Comparison of ENCODE assay signal across 8 cellular contexts in the genomic region with DNA sequence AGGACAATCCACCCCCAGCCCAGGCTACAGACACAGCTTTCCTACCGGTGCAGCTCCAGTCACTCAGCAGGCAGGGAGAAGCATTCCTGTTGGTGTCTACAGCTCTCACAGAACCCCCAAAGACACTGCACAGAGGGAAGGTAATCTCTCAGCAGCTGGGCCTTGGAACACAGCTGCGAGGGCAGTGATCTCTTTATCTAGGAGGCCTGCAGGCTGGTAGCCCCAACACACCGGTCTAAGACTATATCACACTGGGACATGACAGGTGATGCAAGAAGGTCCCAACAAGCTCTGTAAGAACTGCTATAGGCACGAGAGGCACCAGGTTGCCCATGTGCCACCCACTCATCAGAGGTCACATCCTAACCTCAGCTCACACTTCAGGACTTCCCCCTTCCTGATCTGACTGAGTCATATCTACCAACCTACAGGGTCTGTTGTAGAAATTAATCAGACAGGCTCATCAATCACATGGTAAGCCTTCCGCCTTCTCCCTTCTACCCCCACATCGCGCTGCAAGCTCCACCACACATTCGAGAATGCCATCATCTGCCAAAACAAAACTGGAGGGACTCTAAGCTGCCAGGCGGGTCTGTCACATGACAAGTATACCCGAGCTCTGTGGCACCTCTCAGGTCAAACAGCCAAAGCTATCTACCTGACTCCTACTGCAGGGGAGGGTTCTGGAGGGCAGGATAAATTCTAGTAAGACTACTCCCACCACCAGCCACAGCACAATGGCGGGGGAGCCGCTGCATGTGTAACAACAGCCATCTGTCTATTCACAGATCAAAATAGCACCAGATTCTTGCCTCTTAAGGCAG. TPM values are rescaled to one million over a fixed set of nuclear protein-coding genes. Genes with fewer than 3 reads are reported as not detected.
DNase-seq lines count a peak whose midpoint lies in the region; ATAC-seq, FAIRE-seq and TF ChIP-seq lines count a peak whose summit lies in the region.

No MANE protein-coding gene starts in this region.

- H2BK15ac ChIP-seq in neuronal stem cell (ENCODE audit: low read length) = no peak overlapping the region

- no peak overlapping the region for H3K23ac ChIP-seq in neuronal stem cell (ENCODE audit: low read depth, low read length, poor library complexity)

- peaks cover 2% of the 10 kb centered on the region for H3K9me3 Mint-ChIP-seq in glutamatergic neuron (ENCODE audit: unreplicated experiment)

- FAIRE-seq in GM12891 (lab: Jason Lieb, UNC) = peak; percentile 95

- H3K4me1 Mint-ChIP-seq in glutamatergic neuron (ENCODE audit: low read depth, unreplicated experiment) = peaks cover 36% of the 10 kb centered on the region

- no peaks in the 10 kb centered on the region for H3K27me3 ChIP-seq in neuronal stem cell (ENCODE audit: control insufficient read depth in 3 of 3, insufficient read depth in 3 of 3, low read depth in 1 of 3, low read length in 3 of 3)

- no peak overlapping the region for H3K27ac ChIP-seq in neuronal stem cell (replicated peaks; ENCODE audit: low read length)

- H3K27me3 Mint-ChIP-seq in glutamatergic neuron (ENCODE audit: unreplicated experiment) = peaks cover 9% of the 10 kb centered on the region

- H3K36me3 Mint-ChIP-seq in glutamatergic neuron (ENCODE audit: unreplicated experiment) = no peaks in the 10 kb centered on the region

- peaks cover 0 to 7% of the 10 kb centered on the region in 2 donors for H3K36me3 ChIP-seq in neuronal stem cell (replicated peaks in 1 of 2; ENCODE audit: control insufficient read depth in 2 of 2, insufficient read depth in 2 of 2, low read length in 2 of 2)

- no peak overlapping the region for H4K91ac ChIP-seq in neuronal stem cell (ENCODE audit: low read depth, low read length, poor library complexity)

- H2AK5ac ChIP-seq in neuronal stem cell (ENCODE audit: low read depth, low read length) = no peak overlapping the region

- no peak overlapping the region for H2BK12ac ChIP-seq in neuronal stem cell (ENCODE audit: low read length)

- no peak overlapping the region for H2BK120ac ChIP-seq in neuronal stem cell (ENCODE audit: low read depth, low read length)

- H3K4me2 ChIP-seq in neuronal stem cell (ENCODE audit: insufficient read depth, low read length, poor library complexity, severe bottlenecking) = no peak overlapping the region

- no peak for TF ChIP-seq CTCF in glutamatergic neuron (IDR thresholded peaks at IDR 0.05; ENCODE audit: partially characterized antibody, unreplicated experiment)

- H4K8ac ChIP-seq in neuronal stem cell (ENCODE audit: low read depth, low read length) = no peak overlapping the region

- peak overlapping the region; percentile 38 for H3K27ac Mint-ChIP-seq in glutamatergic neuron (ENCODE audit: unreplicated experiment)

- WGBS in neuronal stem cell (ENCODE audit: extremely low coverage in 2 of 2, insufficient read length in 2 of 2, insufficient replicate concordance in 1 of 2), 2 donors = no CpG with 5 or more reads among the region's 12 CpGs

- DNase-seq in GM12891 (ENCODE audit: insufficient read length, low spot score) (peak; percentile 48), NCI-H82 (lab: John Stamatoyannopoulos, UW) (peak; percentile 83), activated T-cell treated with anti-CD3 and anti-CD28 coated beads for 1 hour (ENCODE audit: low read depth) (peak; percentile 62), glutamatergic neuron (no peak), neuronal stem cell (ENCODE audit: low spot score) (no peak), cerebellar nuclear complex (lab: John Stamatoyannopoulos, UW) (no peak)
- peak; percentile 66 to 76 for DNase-seq in stimulated activated CD4-positive, alpha-beta T cell treated with anti-CD3 and anti-CD28 coated beads, Interleukin-15, amount 100 ng/mL, for 48 hours (ENCODE audit: low read depth in 2 of 2)

- H3K4me1 ChIP-seq in neuronal stem cell (ENCODE audit: control insufficient read depth in 2 of 2, insufficient read depth in 1 of 2, low read depth in 1 of 2, low read length in 2 of 2) = peaks cover 3 to 11% of the 10 kb centered on the region in 2 donors

- no peak overlapping the region for H3K14ac ChIP-seq in neuronal stem cell (ENCODE audit: low read length)

- H3K4ac ChIP-seq in neuronal stem cell (ENCODE audit: low read length) = no peak overlapping the region

- no peak overlapping the region for H3K9ac ChIP-seq in neuronal stem cell (ENCODE audit: low read depth, low read length, poor library complexity)

- peaks cover 6% of the 10 kb centered on the region for H3K79me1 ChIP-seq in neuronal stem cell (ENCODE audit: low read depth, low read length)

- no peak overlapping the region for H2BK5ac ChIP-seq in neuronal stem cell (ENCODE audit: low read length)

- peaks cover 0 to 6% of the 10 kb centered on the region in 2 donors for H3K9me3 ChIP-seq in neuronal stem cell (replicated peaks in 1 of 2; ENCODE audit: control insufficient read depth in 2 of 2, insufficient read depth in 1 of 2, low read depth in 1 of 2, low read length in 2 of 2)

- no peak overlapping the region for H3K4me3 Mint-ChIP-seq in glutamatergic neuron (ENCODE audit: unreplicated experiment)

- TF ChIP-seq POLR2A in GM12891 (IDR thresholded peaks at IDR 0.05; ENCODE audit: low read depth, low read length) = no peak

- H3K18ac ChIP-seq in neuronal stem cell (ENCODE audit: low read length) = no peak overlapping the region

- peak; percentile 45 for ATAC-seq in HG02623 (IDR thresholded peaks at IDR 0.05; ENCODE audit: unreplicated experiment)

- no peak overlapping the region for H3K4me3 ChIP-seq in neuronal stem cell (ENCODE audit: low read length in 2 of 2)

- no peak overlapping the region for H2AFZ ChIP-seq in neuronal stem cell (ENCODE audit: low read length)

TF ChIP-seq in GM12891, 5 proteins besides CTCF, POLR2A, EP300 and RAD21:
- TF ChIP-seq POU2F2 (IDR thresholded peaks at IDR 0.05; ENCODE audit: low read depth, low read length) (0 out of 2 replicates have a peak, but pooled peaks have one; percentile 41), POLR2AphosphoS5 (IDR thresholded peaks at IDR 0.05; ENCODE audit: low read depth, low read length) (no peak), PAX5 (IDR thresholded peaks at IDR 0.05; ENCODE audit: insufficient read depth, low read length, severe bottlenecking) (peak; percentile 38), SPI1 (IDR thresholded peaks at IDR 0.05; ENCODE audit: low read depth, low read length) (peak; percentile 78), TAF1 (IDR thresholded peaks at IDR 0.05; ENCODE audit: low read depth, low read length) (no peak)

RNA-seq across cellular contexts. Expression of a gene that starts 26.1 kb away (rescaled TPM):
- 8.0 TPM for polyA plus RNA-seq in GM12891 (2012; ENCODE audit: low read depth, missing spikeins)
- total RNA-seq in glutamatergic neuron (ENCODE audit: unreplicated experiment) = 30.5 TPM
- polyA plus RNA-seq in neuronal stem cell (2013, experiment 1 of 2) = 15.1 TPM
- polyA plus RNA-seq in neuronal stem cell (2013, experiment 2 of 2) = 15.7 TPM

Comparison
In these comparisons a context has a peak if more than half of its experiments do, and no peak if none do; other contexts are left out.
1. DNase-seq: peak in GM12891 (single experiment), NCI-H82 (single experiment), activated T-cell treated with anti-CD3 and anti-CD28 coated beads for 1 hour (single experiment) and stimulated activated CD4-positive, alpha-beta T cell treated with anti-CD3 and anti-CD28 coated beads, Interleukin-15, amount 100 ng/mL, for 48 hours (2 of 2); none in glutamatergic neuron (single experiment), neuronal stem cell (single experiment) and cerebellar nuclear complex (0 of 2).